ENCODE assay signal across 28 cellular contexts in the genomic region with DNA sequence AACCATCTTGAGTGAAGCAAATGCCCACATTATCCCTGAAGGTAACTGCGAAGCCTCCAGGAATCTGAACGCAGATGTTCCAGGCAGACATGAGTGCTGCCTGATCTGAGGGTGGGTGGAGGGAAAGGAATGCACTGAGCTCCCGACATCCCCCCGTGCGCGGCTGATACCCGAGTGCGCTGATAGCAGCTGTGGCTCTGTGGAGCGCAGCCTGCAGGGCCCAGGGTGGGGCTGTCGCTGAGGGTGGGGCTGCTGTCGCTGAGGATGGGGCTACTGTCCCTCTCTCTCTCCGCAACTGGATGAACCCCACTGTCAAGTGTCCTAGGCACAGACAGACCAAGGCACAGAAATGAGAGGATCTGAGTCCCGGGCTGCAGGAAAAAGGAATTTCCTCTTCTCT.
"Had no signal": no experiment of that assay in that cellular context is flagged by ENCODE, and none has a peak within 500 bp of the region (broad histone marks: within the 10 kb centered on the region; RNA-seq: fewer than 3 reads in every experiment).

No MANE protein-coding gene starts in this region.

- H3K36me3 Mint-ChIP-seq: mesothelial cell of epicardium, natural killer cell had no signal

- H3K4me3 ChIP-seq: left lung, lower lobe of right lung, pancreas, prostate gland, skin epidermis, spleen, suprapubic skin, thoracic aorta, tibial artery, upper lobe of right lung had no signal

- H3K27me3 ChIP-seq: pancreas, suprapubic skin, tibial artery, upper lobe of right lung had no signal

- H3K27ac Mint-ChIP-seq: mesothelial cell of epicardium; natural killer cell; nephron progenitor cell; stimulated activated effector memory CD8-positive, alpha-beta T cell treated with anti-CD3 and anti-CD28 coated beads, Interleukin-12 subunit alpha, Interleukin-12 subunit beta, amount 100 ng/mL, for 72 hours; stimulated activated naive CD8-positive, alpha-beta T cell treated with anti-CD3 and anti-CD28 coated beads, Interleukin-15, Interleukin-2, amounts not matched to agents 100 ng/mL and 50 ng/mL, for 24 hours had no signal

- H3K9me3 ChIP-seq: pancreas, prostate gland, suprapubic skin, thoracic aorta, tibial artery, upper lobe of right lung had no signal

- H3K27ac ChIP-seq: left lung, lower lobe of right lung, pancreas, prostate gland, spleen, suprapubic skin, thoracic aorta, upper lobe of right lung had no signal

- H3K4me3 Mint-ChIP-seq: mesothelial cell of epicardium; nephron progenitor cell; stimulated activated effector memory CD8-positive, alpha-beta T cell treated with anti-CD3 and anti-CD28 coated beads, Interleukin-12 subunit alpha, Interleukin-12 subunit beta, amount 100 ng/mL, for 72 hours; stimulated activated naive CD8-positive, alpha-beta T cell treated with anti-CD3 and anti-CD28 coated beads, Interleukin-15, Interleukin-2, amounts not matched to agents 100 ng/mL and 50 ng/mL, for 24 hours had no signal

- H3K9me3 Mint-ChIP-seq: mesothelial cell of epicardium; natural killer cell; stimulated activated naive CD8-positive, alpha-beta T cell treated with anti-CD3 and anti-CD28 coated beads, Interleukin-15, Interleukin-2, amounts not matched to agents 100 ng/mL and 50 ng/mL, for 24 hours had no signal

- H3K36me3 ChIP-seq: left lung, lower lobe of right lung, pancreas, prostate gland, spleen, suprapubic skin, thoracic aorta, tibial artery, upper lobe of right lung had no signal

- DNase-seq: hippocampal formation; kidney; left colon; left lung; lower lobe of right lung; mammary epithelial cell; mesendoderm; naive B cell; natural killer cell; nephron progenitor cell; pancreas; posterior cingulate gyrus; retina; right cardiac atrium; spleen; stimulated activated CD4-positive, alpha-beta T cell treated with anti-CD3 and anti-CD28 coated beads, Interleukin-4, amount 100 ng/mL, for 24 hours; stimulated activated naive CD4-positive, alpha-beta T cell; tibial artery; trophoblast cell; upper lobe of right lung had no signal

- ATAC-seq: left colon; left lung; lower lobe of right lung; natural killer cell; pancreas; right cardiac atrium; sciatic nerve; stimulated activated effector memory CD8-positive, alpha-beta T cell treated with anti-CD3 and anti-CD28 coated beads, Interleukin-12 subunit alpha, Interleukin-12 subunit beta, amount 100 ng/mL, for 72 hours; upper lobe of right lung had no signal
